19 cellular contexts compared by ENCODE assay signal in the genomic region with DNA sequence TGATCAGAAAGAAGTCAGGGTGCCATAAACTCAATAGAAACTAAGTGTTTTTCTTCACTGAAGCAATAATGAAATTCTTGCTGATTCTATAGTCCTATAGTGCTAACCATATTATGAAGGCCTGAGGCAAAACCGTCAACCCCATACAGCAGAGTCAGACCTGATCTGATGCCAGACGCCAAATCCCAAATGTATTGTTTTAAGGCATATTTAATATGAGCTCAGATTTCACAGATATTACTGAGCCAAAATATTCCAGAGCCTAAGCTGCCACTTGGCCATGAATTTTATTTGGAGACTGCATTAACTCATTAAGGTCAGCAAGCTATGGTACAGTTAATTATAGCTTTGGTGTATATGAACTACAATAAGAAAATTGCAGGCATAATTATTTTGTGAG. TPM values are rescaled to one million over a fixed set of nuclear protein-coding genes. Genes with fewer than 3 reads are reported as not detected.
"Had no signal": no experiment of that assay in that cellular context is flagged by ENCODE, and none has a peak within 500 bp of the region (broad histone marks: within the 10 kb centered on the region; RNA-seq: fewer than 3 reads in every experiment).

No MANE protein-coding gene starts in this region.

- H3K36me3 ChIP-seq: adrenal gland, gastrocnemius medialis, heart left ventricle, neutrophil, stomach, WERI-Rb-1 had no signal

- H3K27ac ChIP-seq: adrenal gland, dorsolateral prefrontal cortex, gastrocnemius medialis, heart left ventricle, neutrophil, stomach, testis, WERI-Rb-1 had no signal

- H3K27me3 ChIP-seq: adrenal gland, dorsolateral prefrontal cortex, gastrocnemius medialis, heart left ventricle, neutrophil, stomach, testis had no signal

- ATAC-seq: gastrocnemius medialis, heart left ventricle, natural killer cell had no signal

- H3K4me3 ChIP-seq: adrenal gland, dorsolateral prefrontal cortex, gastrocnemius medialis, heart left ventricle, stomach, testis had no signal

- H3K9me3 ChIP-seq: adrenal gland, gastrocnemius medialis, heart left ventricle, neutrophil, stomach, testis had no signal

- H3K4me1 ChIP-seq: adrenal gland, gastrocnemius medialis, heart left ventricle, stomach, testis had no signal

- DNase-seq: activated CD4-positive, alpha-beta memory T cell treated with anti-CD3 and anti-CD28 coated beads for 36 hours; activated effector memory CD4-positive, alpha-beta T cell treated with anti-CD3 and anti-CD28 coated beads, Interleukin-2, amount 50 U/mL, for 16 hours; activated T-cell treated with anti-CD3 and anti-CD28 coated beads, Interleukin-2, amount 50 U/mL, for 24 hours; adrenal gland; dorsolateral prefrontal cortex; endodermal cell; gastrocnemius medialis; heart left ventricle; immature natural killer cell; mesendoderm; natural killer cell; stimulated activated CD4-positive, alpha-beta T cell treated with anti-CD3 and anti-CD28 coated beads, Interleukin-1b, Interleukin-23, amount 100 ng/mL, for 48 hours; stomach; testis; WERI-Rb-1 had no signal

RNA-seq across cellular contexts. Expression of a gene that starts 53.4 kb away (rescaled TPM):
- total RNA-seq: activated CD4-positive, alpha-beta memory T cell treated with anti-CD3 and anti-CD28 coated beads for 36 hours; endodermal cell; epithelial cell of proximal tubule; gastrocnemius medialis; natural killer cell; renal cortical epithelial cell; ureter had no signal
